In genomic region chr5:160450164-160450932, GRCh38 we compare ENCODE assay signal across 17 cellular contexts. TPM values are rescaled to one million over a fixed set of nuclear protein-coding genes. Genes with fewer than 3 reads are reported as not detected.
DNase-seq lines count a peak whose midpoint lies in the region; ATAC-seq, FAIRE-seq and TF ChIP-seq lines count a peak whose summit lies in the region.
"Had no signal": no experiment of that assay in that cellular context is flagged by ENCODE, and none has a peak within 500 bp of the region (broad histone marks: within the 10 kb centered on the region; RNA-seq: fewer than 3 reads in every experiment).

No MANE protein-coding gene starts in this region.

- no peak for DNase-seq in GM12878 (ENCODE audit: low read depth, low spot score)
- DNase-seq in NCI-H1694 (lab: John Stamatoyannopoulos, UW) = no peak
- DNase-seq in superior temporal gyrus (ENCODE audit: extremely low spot score) = no peak
- DNase-seq in PC-9 = no peak
- no peak for DNase-seq in omental fat pad (ENCODE audit: low spot score)
- DNase-seq: C1 segment of cervical spinal cord; mesendoderm; NCI-H1092; stimulated activated CD4-positive, alpha-beta T cell treated with anti-CD3 and anti-CD28 coated beads, Interleukin-1b, Interleukin-23, amount 100 ng/mL, for 48 hours; stimulated activated naive CD4-positive, alpha-beta T cell treated with Interleukin-2 at 50 U/mL for 16 hours had no signal

- TF ChIP-seq CTCF in GM12878 (IDR thresholded peaks at IDR 0.05 in 2 of 3, conservative IDR thresholded peaks at IDR 0.05 in 1 of 3; ENCODE audit: control insufficient read depth in 2 of 3, extremely low read depth in 1 of 3, insufficient read depth in 1 of 3, low read depth in 3 of 3, low read length in 3 of 3) = no peak
- no peak for TF ChIP-seq CTCF in PC-9 (conservative IDR thresholded peaks at IDR 0.05)
- no peak for TF ChIP-seq CTCF in omental fat pad (IDR thresholded peaks at IDR 0.05)

- SMC1A ChIA-PET in GM12878 (lab: Charles Lee; ENCODE audit: uncharacterized antibody, unreplicated experiment) = interaction anchor here (0.9 to 1.0 kb wide), 4 partner anchors 9 to 27 kb away, joined by 3 to 4 read pairs (median 3); no protein-coding TSS in a partner anchor

- in situ Hi-C loops in GM12878 (cut with MboI) = no loop called here

- peak overlapping the region; percentile 10 for H3K9ac ChIP-seq in GM12878 (ENCODE audit: control insufficient read depth, insufficient read depth, low read length)
- H3K9ac ChIP-seq: parathyroid adenoma had no signal

- no peak for TF ChIP-seq RAD21 in GM12878 (IDR thresholded peaks at IDR 0.05; ENCODE audit: insufficient read depth, low read depth, low read length)

- BruUV-seq in GM12878 (replicated peaks; lab: Mats Ljungman, UMichigan) (TSS peak; percentile 97), PC-9 (replicated peaks; lab: Mats Ljungman, UMichigan) (no TSS peak)

- H2AFZ ChIP-seq in GM12878 (ENCODE audit: control insufficient read depth, low read depth, low read length) = peak overlapping the region; percentile 16
- no peak overlapping the region for H2AFZ ChIP-seq in PC-9
- H2AFZ ChIP-seq: parathyroid adenoma had no signal

- H4K20me1 ChIP-seq in GM12878 (ENCODE audit: control insufficient read depth, insufficient read depth) = no peaks in the 10 kb centered on the region
- H4K20me1 ChIP-seq in PC-9 (ENCODE audit: insufficient read depth) = no peaks in the 10 kb centered on the region

- ATAC-seq in GM18517 (IDR thresholded peaks at IDR 0.05; ENCODE audit: unreplicated experiment) (peak; percentile 49), GM21423 (IDR thresholded peaks at IDR 0.05; ENCODE audit: unreplicated experiment) (peak; percentile 41), HG03103 (IDR thresholded peaks at IDR 0.05; ENCODE audit: low read depth, unreplicated experiment) (peak; percentile 43), GM12878 (peak; percentile 67), omental fat pad (ENCODE audit: low FRiP score) (no peak)

- H3K4me1 ChIP-seq in GM12878 (ENCODE audit: control insufficient read depth, insufficient read depth, low read length) (peaks cover 44% of the 10 kb centered on the region), PC-9 (replicated peaks; ENCODE audit: insufficient read depth) (no peaks in the 10 kb centered on the region)
- H3K4me1 ChIP-seq: SJSA1 had no signal

- H3K27ac ChIP-seq in GM12878 (ENCODE audit: control insufficient read depth, insufficient read depth) = peak overlapping the region; percentile 70
- no peak overlapping the region for H3K27ac ChIP-seq in PC-9
- H3K27ac ChIP-seq: parathyroid adenoma, SJSA1, VCaP had no signal

- TF ChIP-seq POLR2A in GM12878 (IDR thresholded peaks at IDR 0.05; ENCODE audit: low read depth, low read length) = no peak

- no peaks in the 10 kb centered on the region for H3K9me2 ChIP-seq in PC-9 (ENCODE audit: insufficient read depth)

- H3K9me3 ChIP-seq in GM12878 (replicated peaks; ENCODE audit: control insufficient read depth, insufficient read depth, low read length) (peaks cover 8% of the 10 kb centered on the region; the same call in 2 of the 3 replicates), PC-9 (ENCODE audit: insufficient read depth, low read depth) (no peaks in the 10 kb centered on the region)
- H3K9me3 ChIP-seq: SJSA1 had no signal

- H3K27me3 ChIP-seq in GM12878 (replicated peaks in 1 of 2; ENCODE audit: control insufficient read depth in 2 of 2, insufficient read depth in 2 of 2, low read length in 1 of 2) (no peaks in the 10 kb centered on the region), PC-9 (ENCODE audit: insufficient read depth, low read depth) (peaks cover 3% of the 10 kb centered on the region; the same call in 1 of the 2 replicates)

- H3K79me2 ChIP-seq in GM12878 (ENCODE audit: control insufficient read depth, insufficient read depth, low read length) = peaks cover under 1% of the 10 kb centered on the region
- H3K79me2 ChIP-seq in PC-9 (ENCODE audit: low read depth) = no peaks in the 10 kb centered on the region
- H3K79me2 ChIP-seq: parathyroid adenoma had no signal

- RAD21 ChIA-PET in GM12878 (lab: Charles Lee; ENCODE audit: unreplicated experiment) = interaction anchor here (0.8 to 1.0 kb wide), 2 partner anchors 8 to 17 kb away, joined by 5 to 7 read pairs; no protein-coding TSS in a partner anchor

- H3K4me2 ChIP-seq in GM12878 (ENCODE audit: control insufficient read depth, insufficient read depth) = peak overlapping the region; percentile 57
- no peak overlapping the region for H3K4me2 ChIP-seq in PC-9

- intact Hi-C loops in GM12878 (cut with micrococcal nuclease; ENCODE audit: unreplicated experiment) (no loop called here), PC-9 (cut with micrococcal nuclease; ENCODE audit: unreplicated experiment) (no loop called here)

- peak in 1 of 2 experiments; percentile 68; a peak in 3 of 4 replicates for TF ChIP-seq EP300 in GM12878 (IDR thresholded peaks at IDR 0.05; ENCODE audit: borderline replicate concordance in 1 of 2, control insufficient read depth in 1 of 2, low read depth in 2 of 2, low read length in 2 of 2)

- H3K36me3 ChIP-seq in GM12878 (ENCODE audit: control insufficient read depth in 2 of 2, insufficient read depth in 2 of 2, low read length in 1 of 2) (no peaks in the 10 kb centered on the region), PC-9 (ENCODE audit: low read depth) (no peaks in the 10 kb centered on the region)
- H3K36me3 ChIP-seq: SJSA1 had no signal

- CTCF ChIA-PET in GM12878 (lab: Yijun Ruan, JAX) (interaction anchor here (1.0 kb wide), 2 partner anchors 9 to 11 kb away, joined by 3 to 5 read pairs; no protein-coding TSS in a partner anchor), PC-9 (lab: Charles Lee) (no interaction called here)

- peak; percentile 31 for FAIRE-seq in GM12878 (lab: Jason Lieb, UNC)
- FAIRE-seq: bronchial epithelial cell had no signal

- WGBS in GM12878 (ENCODE audit: insufficient coverage, insufficient replicate concordance, low lambda C conversion rate, missing lambda C conversion rate) = 35% methylated on average over 9 of the region's 9 CpGs

- H3K4me3 ChIP-seq in GM12878 = no peak overlapping the region
- no peak overlapping the region for H3K4me3 ChIP-seq in PC-9
- H3K4me3 ChIP-seq: SJSA1 had no signal

- H3F3A ChIP-seq in PC-9 (ENCODE audit: insufficient read depth, low read depth) = no peaks in the 10 kb centered on the region

- POLR2A ChIA-PET in GM12878 (lab: Charles Lee) = interaction anchor here (0.6 to 1.0 kb wide), 2 partner anchors 8 to 17 kb away, joined by 5 to 7 read pairs; no protein-coding TSS in a partner anchor
- POLR2A ChIA-PET in PC-9 (lab: Charles Lee; ENCODE audit: unreplicated experiment) = no interaction called here

RNA-seq across cellular contexts. Expression of gene PTTG1, which starts 28.7 kb away (rescaled TPM):
- 68.9 and 70.9 TPM in 2 replicates for total RNA-seq in GM12878 (2013; cell fraction: nucleolus; rRNA removed)
- total RNA-seq in GM12878 (2014; rRNA removed) (234 and 273 TPM in 2 replicates), GM12878 (2014; rRNA removed; fragmentation: Illumina TruSeq; extraction: Trizol) (301 TPM in 2 replicates), GM12878 (2021) (154 and 168 TPM in 2 replicates), PC-9 (2021) (262 and 272 TPM in 2 replicates), omental fat pad (10 to 100 TPM in 1 of 4 donors, 1 to 10 TPM in 3; 2.5 to 13.9 (median 6.1) TPM)
- polyA plus RNA-seq in GM12878 (2011; ENCODE audit: low read depth) = 244 TPM
- polyA plus RNA-seq in GM12878 (2011; rRNA removed) (322 and 441 TPM in 2 replicates), GM12878 (2014; fragmentation: Illumina TruSeq; extraction: Trizol) (609 and 993 TPM in 2 replicates), GM12878 (2014; fragmentation: Nextera tagmentation; extraction: Ambion mirVana) (1,000 to 10,000 TPM in 1 of 2 experiments, 100 to 1,000 TPM in 1; 946 to 1,033 TPM), GM12878 (2014; rRNA removed) (230 and 381 TPM in 2 replicates), GM12878 (2016; fragmentation: Nextera tagmentation; extraction: Ambion mirVana) (100 to 1,000 TPM; 372 to 407 TPM)
- 515 and 857 TPM in 2 replicates for polyA plus RNA-seq in GM12878 (2011; cell fraction: cytosol; rRNA removed)
- 224 and 286 TPM in 2 replicates for polyA plus RNA-seq in GM12878 (2011; cell fraction: nucleus; rRNA removed)
- polyA plus RNA-seq in GM12878 (2012) = 111 and 166 TPM in 2 replicates
- 99.0 and 141 TPM in 2 replicates for polyA minus RNA-seq in GM12878 (2011; rRNA and poly(A)+ RNA removed)
- 31.5 and 38.2 TPM in 2 replicates for polyA minus RNA-seq in GM12878 (2011; cell fraction: cytosol; rRNA and poly(A)+ RNA removed)
- polyA minus RNA-seq in GM12878 (2011; cell fraction: nucleus; rRNA and poly(A)+ RNA removed) = 38.2 and 46.3 TPM in 2 replicates

RNA-seq across cellular contexts. Expression of gene SLU7, which starts 31.5 kb away (rescaled TPM):
- 36.9 and 53.4 TPM in 2 replicates for total RNA-seq in GM12878 (2013; cell fraction: nucleolus; rRNA removed)
- total RNA-seq in GM12878 (2014; rRNA removed) = 32.9 and 36.2 TPM in 2 replicates
- total RNA-seq in GM12878 (2014; rRNA removed; fragmentation: Illumina TruSeq; extraction: Trizol) = 51.9 and 56.0 TPM in 2 replicates
- 35.2 and 38.6 TPM in 2 replicates for total RNA-seq in GM12878 (2021)
- 47.3 TPM for polyA plus RNA-seq in GM12878 (2011; ENCODE audit: low read depth)
- polyA plus RNA-seq in GM12878 (2011; rRNA removed) = 52.8 and 77.4 TPM in 2 replicates
- 12.9 and 15.4 TPM in 2 replicates for polyA plus RNA-seq in GM12878 (2011; cell fraction: cytosol; rRNA removed)
- 30.5 and 31.1 TPM in 2 replicates for polyA plus RNA-seq in GM12878 (2011; cell fraction: nucleus; rRNA removed)
- polyA plus RNA-seq in GM12878 (2012) = 63.6 and 64.4 TPM in 2 replicates
- polyA plus RNA-seq in GM12878 (2014; fragmentation: Illumina TruSeq; extraction: Trizol) = 55.2 and 57.7 TPM in 2 replicates
- polyA plus RNA-seq in GM12878 (2014; fragmentation: Nextera tagmentation; extraction: Ambion mirVana) = 10 to 100 TPM; 40.9 to 41.2 TPM
- 32.7 and 35.9 TPM in 2 replicates for polyA plus RNA-seq in GM12878 (2014; rRNA removed)
- polyA plus RNA-seq in GM12878 (2016; fragmentation: Nextera tagmentation; extraction: Ambion mirVana) = 10 to 100 TPM; 53.4 to 54.0 TPM
- 23.0 and 30.4 TPM in 2 replicates for polyA minus RNA-seq in GM12878 (2011; rRNA and poly(A)+ RNA removed)
- polyA minus RNA-seq in GM12878 (2011; cell fraction: cytosol; rRNA and poly(A)+ RNA removed) = 8.7 and 16.0 TPM in 2 replicates
- 13.4 and 20.5 TPM in 2 replicates for polyA minus RNA-seq in GM12878 (2011; cell fraction: nucleus; rRNA and poly(A)+ RNA removed)
- total RNA-seq in PC-9 (2021) = 53.6 and 75.3 TPM in 2 replicates
- total RNA-seq in omental fat pad = 10 to 100 TPM; 49.6 to 96.6 (median 64.9) TPM

RNA-seq across cellular contexts. Expression of gene FAM200C, which starts 50.5 kb away (rescaled TPM):
- 10.5 and 11.7 TPM in 2 replicates for total RNA-seq in GM12878 (2013; cell fraction: nucleolus; rRNA removed)
- 2.0 and 2.5 TPM in 2 replicates for total RNA-seq in GM12878 (2014; rRNA removed)
- total RNA-seq in GM12878 (2014; rRNA removed; fragmentation: Illumina TruSeq; extraction: Trizol) = 2.5 and 2.6 TPM in 2 replicates
- 2.0 and 2.4 TPM in 2 replicates for total RNA-seq in GM12878 (2021)
- 0.21 TPM for polyA plus RNA-seq in GM12878 (2011; ENCODE audit: low read depth)
- 2.9 and 4.7 TPM in 2 replicates for polyA plus RNA-seq in GM12878 (2011; rRNA removed)
- polyA plus RNA-seq in GM12878 (2011; cell fraction: cytosol; rRNA removed) = 0.92 and 1.2 TPM in 2 replicates
- polyA plus RNA-seq in GM12878 (2011; cell fraction: nucleus; rRNA removed) = 1.7 and 2.3 TPM in 2 replicates
- 0.58 and 1.5 TPM in 2 replicates for polyA plus RNA-seq in GM12878 (2012)
- 1.3 and 2.0 TPM in 2 replicates for polyA plus RNA-seq in GM12878 (2014; fragmentation: Illumina TruSeq; extraction: Trizol)
- 1 to 10 TPM; 1.0 to 1.2 TPM for polyA plus RNA-seq in GM12878 (2014; fragmentation: Nextera tagmentation; extraction: Ambion mirVana)
- polyA plus RNA-seq in GM12878 (2014; rRNA removed) = 1.6 and 1.8 TPM in 2 replicates
- 1 to 10 TPM; 4.7 to 5.4 TPM for polyA plus RNA-seq in GM12878 (2016; fragmentation: Nextera tagmentation; extraction: Ambion mirVana)
- 1.9 and 2.9 TPM in 2 replicates for polyA minus RNA-seq in GM12878 (2011; rRNA and poly(A)+ RNA removed)
- polyA minus RNA-seq in GM12878 (2011; cell fraction: cytosol; rRNA and poly(A)+ RNA removed) = 0.40 and 0.42 TPM in 2 replicates
- polyA minus RNA-seq in GM12878 (2011; cell fraction: nucleus; rRNA and poly(A)+ RNA removed) = 1.9 and 3.1 TPM in 2 replicates
- 8.6 and 10.5 TPM in 2 replicates for total RNA-seq in PC-9 (2021)
- 1 to 10 TPM in 3 of 4 donors, under 1 TPM in 1; 0.84 to 5.7 (median 2.5) TPM for total RNA-seq in omental fat pad

Comparison
In these comparisons a context has a peak if more than half of its experiments do, and no peak if none do; other contexts are left out.
1. RNA of gene PTTG1, which starts 28.7 kb away (total RNA-seq): 262 to 272 TPM in PC-9 and 68.9 to 301 TPM in GM12878; 2.5 to 13.9 TPM in omental fat pad; every median in the first group is over 4 times any median in the second.